Comparison of ENCODE assay signal across 8 cellular contexts in the genomic region with DNA sequence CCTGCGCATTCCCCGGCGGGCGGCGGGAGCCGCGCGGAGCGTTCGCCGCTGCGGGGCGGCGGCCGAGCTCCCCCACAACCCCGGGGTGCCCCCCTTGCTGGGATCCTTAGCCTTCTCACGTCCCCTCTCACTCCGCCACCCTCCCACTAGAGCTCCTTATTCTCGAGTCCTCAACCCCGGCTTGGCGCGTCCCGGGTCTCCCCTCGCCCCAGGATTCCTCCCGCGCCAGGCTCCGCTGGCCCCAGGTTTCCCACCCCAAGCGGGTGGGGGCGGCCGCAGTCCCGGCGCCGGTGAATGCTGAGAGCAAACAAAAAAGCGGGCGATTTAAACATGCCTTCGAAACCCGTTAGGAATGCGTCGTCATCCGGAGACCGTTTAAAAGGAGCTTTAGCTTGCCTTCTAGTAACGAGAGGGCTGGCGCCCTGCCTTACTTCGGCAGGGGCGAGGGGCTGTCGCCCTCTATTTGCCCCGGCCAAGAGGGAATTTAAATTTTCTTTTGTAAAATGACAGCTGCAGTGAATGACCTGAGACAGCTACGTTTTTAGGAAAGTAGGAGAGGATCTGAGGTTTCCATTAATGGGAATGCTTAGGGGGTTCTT. TPM values are rescaled to one million over a fixed set of nuclear protein-coding genes. Genes with fewer than 3 reads are reported as not detected.
DNase-seq lines count a peak whose midpoint lies in the region; ATAC-seq and TF ChIP-seq lines count a peak whose summit lies in the region.

No MANE protein-coding gene starts in this region.

- peak overlapping the region; percentile 96 for H3K27ac ChIP-seq in hepatocyte

- ATAC-seq in GM18909 (IDR thresholded peaks at IDR 0.05; ENCODE audit: poor library complexity, unreplicated experiment) (peak; percentile 15), HG03354 (IDR thresholded peaks at IDR 0.05; ENCODE audit: poor library complexity, severe bottlenecking, unreplicated experiment) (peak; percentile 20)

- H3K79me2 ChIP-seq in hepatocyte, result peaks cover 55% of the 10 kb centered on the region

- peaks cover 7% of the 10 kb centered on the region for H3K4me1 ChIP-seq in hepatocyte (ENCODE audit: insufficient read depth)

- H3K4me3 ChIP-seq in hepatocyte (peak overlapping the region; percentile 58), retinal pigment epithelial cell (ENCODE audit: low read length) (peak overlapping the region; percentile 70)

- no peaks in the 10 kb centered on the region for H3K36me3 ChIP-seq in hepatocyte (replicated peaks; ENCODE audit: insufficient read depth, low read depth)

- no peaks in the 10 kb centered on the region for H3K27me3 ChIP-seq in hepatocyte

- H3K4me2 ChIP-seq in hepatocyte, result peak overlapping the region; percentile 96

- H2AFZ ChIP-seq in hepatocyte, result peak overlapping the region; percentile 47

- DNase-seq in COLO668 (lab: John Stamatoyannopoulos, UW; ENCODE audit: unreplicated experiment) (peak; percentile 77), NOMO-1 treated with dmso at 0.1 percent for 144 hours (lab: John Stamatoyannopoulos, UW; ENCODE audit: unreplicated experiment) (peak; percentile 76), amygdala (lab: John Stamatoyannopoulos, UW) (peak in 29 of 56 donors; percentile 20 to 87 (median 58)), hepatocyte (ENCODE audit: low spot score) (peak; percentile 81), retinal pigment epithelial cell (ENCODE audit: low read depth) (peak; percentile 60), putamen (ENCODE audit: low spot score) (no peak)

- no peaks in the 10 kb centered on the region for H3K9me2 ChIP-seq in hepatocyte (replicated peaks; ENCODE audit: insufficient read depth)

- peaks cover 23% of the 10 kb centered on the region for H4K20me1 ChIP-seq in hepatocyte (ENCODE audit: insufficient read depth, poor library complexity, severe bottlenecking)

- no peaks in the 10 kb centered on the region for H3K9me3 ChIP-seq in hepatocyte (ENCODE audit: low read depth)

- 1% methylated on average over 26 of the region's 48 CpGs for WGBS in hepatocyte (ENCODE audit: low lambda C conversion rate, missing lambda C conversion rate)

- TF ChIP-seq CTCF in hepatocyte (IDR thresholded peaks at IDR 0.05; ENCODE audit: poor library complexity) (no peak), retinal pigment epithelial cell (conservative IDR thresholded peaks at IDR 0.05; ENCODE audit: low read depth, low read length) (no peak)

RNA-seq across cellular contexts. Expression of gene JADE1, which starts 3.0 kb away (rescaled TPM):
- total RNA-seq in hepatocyte, result 26.8 and 27.7 TPM in 2 replicates
- 20.0 and 21.0 TPM in 2 replicates for polyA plus RNA-seq in hepatocyte
